7 cellular contexts compared by ENCODE assay signal in genomic region chr12:85448548-85449139, GRCh38.
A peak's percentile ranks its signal among the peaks of the same experiment; 100 is the strongest.
DNase-seq lines count a peak whose midpoint lies in the region; ATAC-seq and TF ChIP-seq lines count a peak whose summit lies in the region.

No MANE protein-coding gene starts in this region.

- no peak overlapping the region for H3K27ac ChIP-seq in MM.1S (ENCODE audit: low read length)
- no peak overlapping the region for H3K27ac ChIP-seq in neural progenitor cell

- H3K9me2 ChIP-seq in MM.1S (replicated peaks; ENCODE audit: insufficient read depth, low read length): no peaks in the 10 kb centered on the region

- H3K36me3 ChIP-seq in MM.1S (replicated peaks; ENCODE audit: insufficient read depth, low read length) (no peaks in the 10 kb centered on the region), neural progenitor cell (no peaks in the 10 kb centered on the region)

- H3K27me3 ChIP-seq in MM.1S (replicated peaks; ENCODE audit: insufficient read depth, low read length) (no peaks in the 10 kb centered on the region), neural progenitor cell (no peaks in the 10 kb centered on the region)

- H2AFZ ChIP-seq in MM.1S (ENCODE audit: low read length): no peak overlapping the region
- no peak overlapping the region for H2AFZ ChIP-seq in neural progenitor cell (replicated peaks)

- DNase-seq in MM.1S: peak; percentile 35
- DNase-seq in neural progenitor cell (ENCODE audit: low spot score): no peak
- no peak for DNase-seq in T-helper 17 cell
- DNase-seq in lower leg skin (ENCODE audit: low spot score in 2 of 2): no peak
- no peak for DNase-seq in activated CD8-positive, alpha-beta memory T cell treated with anti-CD3 and anti-CD28 coated beads, Interleukin-2, amount 10 ng/mL, durations not matched to agents 7 days and 5 days

- H3K4me2 ChIP-seq in MM.1S (ENCODE audit: low read depth, low read length) (no peak overlapping the region), neural progenitor cell (no peak overlapping the region)

- H4K20me1 ChIP-seq in MM.1S (ENCODE audit: insufficient read depth, low read length): no peaks in the 10 kb centered on the region
- H4K20me1 ChIP-seq in neural progenitor cell (ENCODE audit: low read depth): no peaks in the 10 kb centered on the region

- H3K4me1 ChIP-seq in MM.1S (ENCODE audit: low read length) (no peaks in the 10 kb centered on the region), neural progenitor cell (no peaks in the 10 kb centered on the region)

- H3K4me1 Mint-ChIP-seq in brain (peaks cover 4% of the 10 kb centered on the region), neural progenitor cell (peaks cover 8% of the 10 kb centered on the region), T-helper 17 cell (no peaks in the 10 kb centered on the region)
- H3K4me1 Mint-ChIP-seq in activated CD8-positive, alpha-beta memory T cell treated with anti-CD3 and anti-CD28 coated beads, Interleukin-2, amount 10 ng/mL, durations not matched to agents 7 days and 5 days: no peaks in the 10 kb centered on the region

- H3K9me3 Mint-ChIP-seq in brain (no peaks in the 10 kb centered on the region), neural progenitor cell (no peaks in the 10 kb centered on the region)
- H3K9me3 Mint-ChIP-seq in activated CD8-positive, alpha-beta memory T cell treated with anti-CD3 and anti-CD28 coated beads, Interleukin-2, amount 10 ng/mL, durations not matched to agents 7 days and 5 days (ENCODE audit: low read depth): no peaks in the 10 kb centered on the region

- WGBS in lower leg skin, 2 donors: 38 to 42% methylated on average over 4 of the region's 4 CpGs

- H3K9me3 ChIP-seq in MM.1S (replicated peaks; ENCODE audit: insufficient read depth, low read length) (no peaks in the 10 kb centered on the region), neural progenitor cell (ENCODE audit: low read depth) (no peaks in the 10 kb centered on the region), T-helper 17 cell (ENCODE audit: control insufficient read depth, low read length, poor library complexity, severe bottlenecking) (no peaks in the 10 kb centered on the region)

- H3K27ac Mint-ChIP-seq in brain (no peak overlapping the region), neural progenitor cell (no peak overlapping the region), T-helper 17 cell (no peak overlapping the region)
- H3K27ac Mint-ChIP-seq in activated CD8-positive, alpha-beta memory T cell treated with anti-CD3 and anti-CD28 coated beads, Interleukin-2, amount 10 ng/mL, durations not matched to agents 7 days and 5 days: no peak overlapping the region

- TF ChIP-seq POLR2A in lower leg skin (IDR thresholded peaks at IDR 0.05): no peak

- H3K4me3 ChIP-seq in MM.1S (ENCODE audit: low read length) (no peak overlapping the region), neural progenitor cell (no peak overlapping the region), lower leg skin (ENCODE audit: low read depth, poor library complexity, severe bottlenecking) (no peak overlapping the region)

- H3K27me3 Mint-ChIP-seq in brain (no peaks in the 10 kb centered on the region), neural progenitor cell (ENCODE audit: insufficient read depth, low read depth) (peaks cover 3% of the 10 kb centered on the region), T-helper 17 cell (no peaks in the 10 kb centered on the region)
- no peaks in the 10 kb centered on the region for H3K27me3 Mint-ChIP-seq in activated CD8-positive, alpha-beta memory T cell treated with anti-CD3 and anti-CD28 coated beads, Interleukin-2, amount 10 ng/mL, durations not matched to agents 7 days and 5 days

- no peak overlapping the region for H3K9ac ChIP-seq in MM.1S (ENCODE audit: low read length)
- H3K9ac ChIP-seq in neural progenitor cell: no peak overlapping the region

- ATAC-seq in GM18861 (IDR thresholded peaks at IDR 0.05; ENCODE audit: unreplicated experiment) (peak; percentile 49), T-helper 17 cell (no peak)
- ATAC-seq in activated CD8-positive, alpha-beta memory T cell treated with anti-CD3 and anti-CD28 coated beads, Interleukin-2, amount 10 ng/mL, durations not matched to agents 7 days and 5 days: no peak

- no peaks in the 10 kb centered on the region for H3F3A ChIP-seq in MM.1S (ENCODE audit: insufficient read depth, low read length)
- H3F3A ChIP-seq in neural progenitor cell (ENCODE audit: low read depth): no peaks in the 10 kb centered on the region

- peak; percentile 35 for TF ChIP-seq CTCF in MM.1S (IDR thresholded peaks at IDR 0.05; ENCODE audit: low read length)
- peak; percentile 70 to 81 for TF ChIP-seq CTCF in brain (conservative IDR thresholded peaks at IDR 0.05)
- TF ChIP-seq CTCF in neural progenitor cell (IDR thresholded peaks at IDR 0.05): peak; percentile 59
- TF ChIP-seq CTCF in lower leg skin (IDR thresholded peaks at IDR 0.05): no peak

- no peaks in the 10 kb centered on the region for H3K36me3 Mint-ChIP-seq in brain
- no peaks in the 10 kb centered on the region for H3K36me3 Mint-ChIP-seq in neural progenitor cell
- H3K36me3 Mint-ChIP-seq in T-helper 17 cell (ENCODE audit: low read depth): no peaks in the 10 kb centered on the region
- no peaks in the 10 kb centered on the region for H3K36me3 Mint-ChIP-seq in activated CD8-positive, alpha-beta memory T cell treated with anti-CD3 and anti-CD28 coated beads, Interleukin-2, amount 10 ng/mL, durations not matched to agents 7 days and 5 days

- CTCF ChIA-PET in activated CD8-positive, alpha-beta memory T cell treated with anti-CD3 and anti-CD28 coated beads, Interleukin-2, amount 10 ng/mL, durations not matched to agents 7 days and 5 days (lab: Charles Lee): interaction anchor here (1.3 kb wide), 1 partner anchor 24 kb away, joined by 3 read pairs; no protein-coding TSS in a partner anchor

- intact Hi-C loops in lower leg skin (cut with DNase I; ENCODE audit: low total_unique reads): no loop called here

- H3K4me3 Mint-ChIP-seq in brain: no peak overlapping the region
- H3K4me3 Mint-ChIP-seq in neural progenitor cell: no peak overlapping the region
- H3K4me3 Mint-ChIP-seq in T-helper 17 cell: no peak overlapping the region
- H3K4me3 Mint-ChIP-seq in activated CD8-positive, alpha-beta memory T cell treated with anti-CD3 and anti-CD28 coated beads, Interleukin-2, amount 10 ng/mL, durations not matched to agents 7 days and 5 days: no peak overlapping the region

- H3K79me2 ChIP-seq in MM.1S (ENCODE audit: low read length) (no peaks in the 10 kb centered on the region), neural progenitor cell (ENCODE audit: low read depth) (no peaks in the 10 kb centered on the region)

Comparison
In these comparisons a context has a peak if more than half of its experiments do, and no peak if none do; other contexts are left out.
1. CTCF ChIP-seq: peak in MM.1S (single experiment), brain (2 of 2) and neural progenitor cell (single experiment); none in lower leg skin (0 of 3).